ENCODE assay signal across 8 cellular contexts in genomic region chr15:50687302-50687902, GRCh38. TPM values are rescaled to one million over a fixed set of nuclear protein-coding genes. Genes with fewer than 3 reads are reported as not detected.
A peak's percentile ranks its signal among the peaks of the same experiment; 100 is the strongest.
DNase-seq lines count a peak whose midpoint lies in the region; ATAC-seq and TF ChIP-seq lines count a peak whose summit lies in the region.

No MANE protein-coding gene starts in this region.

- no peak for TF ChIP-seq POLR2A in spleen (IDR thresholded peaks at IDR 0.05)

- H3K27ac Mint-ChIP-seq in activated T-cell treated with anti-CD3 and anti-CD28 coated beads, Interleukin-2, amount 50 U/mL, for 72 hours = peak overlapping the region; percentile 96
- H3K27ac Mint-ChIP-seq in T-helper 17 cell (peak overlapping the region; percentile 98), glutamatergic neuron (ENCODE audit: unreplicated experiment) (peak overlapping the region; percentile 85)

- TF ChIP-seq CTCF in glutamatergic neuron (IDR thresholded peaks at IDR 0.05; ENCODE audit: partially characterized antibody, unreplicated experiment) (no peak), spleen (IDR thresholded peaks at IDR 0.05 in 8 of 11, conservative IDR thresholded peaks at IDR 0.05 in 3 of 11) (no peak)

- DNase-seq in activated T-cell treated with anti-CD3 and anti-CD28 coated beads, Interleukin-2, amount 50 U/mL, for 72 hours = no peak
- DNase-seq in activated T-cell treated with anti-CD3 and anti-CD28 coated beads, Interleukin-2, amount 50 U/mL, for 1 hour = no peak
- DNase-seq in T-helper 17 cell (no peak), glutamatergic neuron (no peak), spleen (no peak), NCI-H1417 treated with DMSO at 0.1 percent for 48 hours (lab: John Stamatoyannopoulos, UW) (no peak), NCI-H1048 (lab: John Stamatoyannopoulos, UW) (no peak), hippocampal formation (lab: John Stamatoyannopoulos, UW) (no peak)

- intact Hi-C loops in spleen (cut with DNase I; ENCODE audit: low total_unique reads) = loop anchor here (10.0 kb wide), 1 partner anchor 217 kb away; the partner anchor contains the start of gene AP4E1

- no peaks in the 10 kb centered on the region for H3K27me3 ChIP-seq in spleen (replicated peaks in 1 of 7)

- H3K9me3 ChIP-seq in T-helper 17 cell (ENCODE audit: control insufficient read depth, low read length, poor library complexity, severe bottlenecking) (no peaks in the 10 kb centered on the region), spleen (no peaks in the 10 kb centered on the region)

- H3K36me3 Mint-ChIP-seq in activated T-cell treated with anti-CD3 and anti-CD28 coated beads, Interleukin-2, amount 50 U/mL, for 72 hours (ENCODE audit: insufficient read depth in 2 of 2) = peaks cover 12 to 29% of the 10 kb centered on the region in 2 donors
- H3K36me3 Mint-ChIP-seq in T-helper 17 cell (ENCODE audit: low read depth) (no peaks in the 10 kb centered on the region), glutamatergic neuron (ENCODE audit: unreplicated experiment) (no peaks in the 10 kb centered on the region)

- peak overlapping the region; percentile 95 to 99 for H3K4me3 Mint-ChIP-seq in activated T-cell treated with anti-CD3 and anti-CD28 coated beads, Interleukin-2, amount 50 U/mL, for 72 hours
- H3K4me3 Mint-ChIP-seq in T-helper 17 cell (peak overlapping the region; percentile 97), glutamatergic neuron (ENCODE audit: unreplicated experiment) (peak overlapping the region; percentile 94)

- ATAC-seq in activated T-cell treated with anti-CD3 and anti-CD28 coated beads, Interleukin-2, amount 50 U/mL, for 72 hours (replicated peaks in 1 of 2) = no peak
- ATAC-seq in T-helper 17 cell = no peak

- peaks cover 51% of the 10 kb centered on the region for H3K4me1 Mint-ChIP-seq in activated T-cell treated with anti-CD3 and anti-CD28 coated beads, Interleukin-2, amount 50 U/mL, for 72 hours (ENCODE audit: low read depth)
- peaks cover 39% of the 10 kb centered on the region for H3K4me1 Mint-ChIP-seq in T-helper 17 cell
- H3K4me1 Mint-ChIP-seq in glutamatergic neuron (ENCODE audit: low read depth, unreplicated experiment) = peaks cover 15% of the 10 kb centered on the region

- H3K27me3 Mint-ChIP-seq in activated T-cell treated with anti-CD3 and anti-CD28 coated beads, Interleukin-2, amount 50 U/mL, for 72 hours (ENCODE audit: low read depth) = no peaks in the 10 kb centered on the region
- H3K27me3 Mint-ChIP-seq in T-helper 17 cell = no peaks in the 10 kb centered on the region
- peaks cover 8% of the 10 kb centered on the region for H3K27me3 Mint-ChIP-seq in glutamatergic neuron (ENCODE audit: unreplicated experiment)

- peak overlapping the region; percentile 88 to 98 (median 95) for H3K27ac ChIP-seq in spleen

- H3K4me3 ChIP-seq in spleen = peak overlapping the region; percentile 83 to 94 (median 88)

- peaks cover 0 to 11% (median 0%) of the 10 kb centered on the region in 6 donors for H3K36me3 ChIP-seq in spleen

- 42 to 53% (median 48%) methylated on average over 10 of the region's 10 CpGs for WGBS in spleen, 5 donors

- H3K9me3 Mint-ChIP-seq in activated T-cell treated with anti-CD3 and anti-CD28 coated beads, Interleukin-2, amount 50 U/mL, for 72 hours = no peaks in the 10 kb centered on the region
- H3K9me3 Mint-ChIP-seq in glutamatergic neuron (ENCODE audit: unreplicated experiment) = peaks cover 8% of the 10 kb centered on the region

- H3K4me1 ChIP-seq in spleen = peaks cover 19 to 50% (median 43%) of the 10 kb centered on the region in 6 donors

RNA-seq across cellular contexts. Expression of gene TRPM7, which starts 0.8 kb away (rescaled TPM):
- 10 to 100 TPM; 58.5 to 58.7 TPM for total RNA-seq in activated T-cell treated with anti-CD3 and anti-CD28 coated beads, Interleukin-2, amount 50 U/mL, for 72 hours
- total RNA-seq in T-helper 17 cell (10 to 100 TPM; 40.2 to 44.2 TPM), glutamatergic neuron (ENCODE audit: unreplicated experiment) (24.3 TPM), spleen (100 to 1,000 TPM in 1 of 7 donors, 10 to 100 TPM in 6; 36.9 to 101 (median 48.6) TPM)
- polyA plus RNA-seq in spleen = 1 to 10 TPM; 6.4 to 9.7 (median 7.5) TPM
